ENCODE assay signal across 2 cellular contexts in genomic region chr12:6954316-6954710, GRCh38.
TF ChIP-seq lines count a peak whose summit lies in the region.

No MANE protein-coding gene starts in this region.

TF ChIP-seq in GM23338, 12 proteins besides CTCF, POLR2A, EP300 and RAD21:
- TF ChIP-seq, protein P1, sequence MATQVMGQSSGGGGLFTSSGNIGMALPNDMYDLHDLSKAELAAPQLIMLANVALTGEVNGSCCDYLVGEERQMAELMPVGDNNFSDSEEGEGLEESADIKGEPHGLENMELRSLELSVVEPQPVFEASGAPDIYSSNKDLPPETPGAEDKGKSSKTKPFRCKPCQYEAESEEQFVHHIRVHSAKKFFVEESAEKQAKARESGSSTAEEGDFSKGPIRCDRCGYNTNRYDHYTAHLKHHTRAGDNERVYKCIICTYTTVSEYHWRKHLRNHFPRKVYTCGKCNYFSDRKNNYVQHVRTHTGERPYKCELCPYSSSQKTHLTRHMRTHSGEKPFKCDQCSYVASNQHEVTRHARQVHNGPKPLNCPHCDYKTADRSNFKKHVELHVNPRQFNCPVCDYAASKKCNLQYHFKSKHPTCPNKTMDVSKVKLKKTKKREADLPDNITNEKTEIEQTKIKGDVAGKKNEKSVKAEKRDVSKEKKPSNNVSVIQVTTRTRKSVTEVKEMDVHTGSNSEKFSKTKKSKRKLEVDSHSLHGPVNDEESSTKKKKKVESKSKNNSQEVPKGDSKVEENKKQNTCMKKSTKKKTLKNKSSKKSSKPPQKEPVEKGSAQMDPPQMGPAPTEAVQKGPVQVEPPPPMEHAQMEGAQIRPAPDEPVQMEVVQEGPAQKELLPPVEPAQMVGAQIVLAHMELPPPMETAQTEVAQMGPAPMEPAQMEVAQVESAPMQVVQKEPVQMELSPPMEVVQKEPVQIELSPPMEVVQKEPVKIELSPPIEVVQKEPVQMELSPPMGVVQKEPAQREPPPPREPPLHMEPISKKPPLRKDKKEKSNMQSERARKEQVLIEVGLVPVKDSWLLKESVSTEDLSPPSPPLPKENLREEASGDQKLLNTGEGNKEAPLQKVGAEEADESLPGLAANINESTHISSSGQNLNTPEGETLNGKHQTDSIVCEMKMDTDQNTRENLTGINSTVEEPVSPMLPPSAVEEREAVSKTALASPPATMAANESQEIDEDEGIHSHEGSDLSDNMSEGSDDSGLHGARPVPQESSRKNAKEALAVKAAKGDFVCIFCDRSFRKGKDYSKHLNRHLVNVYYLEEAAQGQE (IDR thresholded peaks at IDR 0.05; ENCODE audit: unreplicated experiment) = no peak
- no peak for TF ChIP-seq JUNB (IDR thresholded peaks at IDR 0.05; ENCODE audit: unreplicated experiment)
- no peak for TF ChIP-seq POLR2AphosphoS5 (IDR thresholded peaks at IDR 0.05; ENCODE audit: low read depth)
- TF ChIP-seq EZH2 (IDR thresholded peaks at IDR 0.05; ENCODE audit: low read depth, unreplicated experiment) = no peak
- TF ChIP-seq ZNF331 (CRISPR knock-in tag; IDR thresholded peaks at IDR 0.05; ENCODE audit: low read depth) = no peak
- no peak for TF ChIP-seq ZNF114 (CRISPR knock-in tag; IDR thresholded peaks at IDR 0.05)
- TF ChIP-seq EZH2phosphoT487 (IDR thresholded peaks at IDR 0.05; ENCODE audit: unreplicated experiment) = no peak
- TF ChIP-seq CREB1 (CRISPR knock-in tag; IDR thresholded peaks at IDR 0.05; ENCODE audit: low read depth) = no peak
- TF ChIP-seq, protein P2, sequence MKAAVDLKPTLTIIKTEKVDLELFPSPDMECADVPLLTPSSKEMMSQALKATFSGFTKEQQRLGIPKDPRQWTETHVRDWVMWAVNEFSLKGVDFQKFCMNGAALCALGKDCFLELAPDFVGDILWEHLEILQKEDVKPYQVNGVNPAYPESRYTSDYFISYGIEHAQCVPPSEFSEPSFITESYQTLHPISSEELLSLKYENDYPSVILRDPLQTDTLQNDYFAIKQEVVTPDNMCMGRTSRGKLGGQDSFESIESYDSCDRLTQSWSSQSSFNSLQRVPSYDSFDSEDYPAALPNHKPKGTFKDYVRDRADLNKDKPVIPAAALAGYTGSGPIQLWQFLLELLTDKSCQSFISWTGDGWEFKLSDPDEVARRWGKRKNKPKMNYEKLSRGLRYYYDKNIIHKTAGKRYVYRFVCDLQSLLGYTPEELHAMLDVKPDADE (IDR thresholded peaks at IDR 0.05) = no peak
- TF ChIP-seq, protein P3, sequence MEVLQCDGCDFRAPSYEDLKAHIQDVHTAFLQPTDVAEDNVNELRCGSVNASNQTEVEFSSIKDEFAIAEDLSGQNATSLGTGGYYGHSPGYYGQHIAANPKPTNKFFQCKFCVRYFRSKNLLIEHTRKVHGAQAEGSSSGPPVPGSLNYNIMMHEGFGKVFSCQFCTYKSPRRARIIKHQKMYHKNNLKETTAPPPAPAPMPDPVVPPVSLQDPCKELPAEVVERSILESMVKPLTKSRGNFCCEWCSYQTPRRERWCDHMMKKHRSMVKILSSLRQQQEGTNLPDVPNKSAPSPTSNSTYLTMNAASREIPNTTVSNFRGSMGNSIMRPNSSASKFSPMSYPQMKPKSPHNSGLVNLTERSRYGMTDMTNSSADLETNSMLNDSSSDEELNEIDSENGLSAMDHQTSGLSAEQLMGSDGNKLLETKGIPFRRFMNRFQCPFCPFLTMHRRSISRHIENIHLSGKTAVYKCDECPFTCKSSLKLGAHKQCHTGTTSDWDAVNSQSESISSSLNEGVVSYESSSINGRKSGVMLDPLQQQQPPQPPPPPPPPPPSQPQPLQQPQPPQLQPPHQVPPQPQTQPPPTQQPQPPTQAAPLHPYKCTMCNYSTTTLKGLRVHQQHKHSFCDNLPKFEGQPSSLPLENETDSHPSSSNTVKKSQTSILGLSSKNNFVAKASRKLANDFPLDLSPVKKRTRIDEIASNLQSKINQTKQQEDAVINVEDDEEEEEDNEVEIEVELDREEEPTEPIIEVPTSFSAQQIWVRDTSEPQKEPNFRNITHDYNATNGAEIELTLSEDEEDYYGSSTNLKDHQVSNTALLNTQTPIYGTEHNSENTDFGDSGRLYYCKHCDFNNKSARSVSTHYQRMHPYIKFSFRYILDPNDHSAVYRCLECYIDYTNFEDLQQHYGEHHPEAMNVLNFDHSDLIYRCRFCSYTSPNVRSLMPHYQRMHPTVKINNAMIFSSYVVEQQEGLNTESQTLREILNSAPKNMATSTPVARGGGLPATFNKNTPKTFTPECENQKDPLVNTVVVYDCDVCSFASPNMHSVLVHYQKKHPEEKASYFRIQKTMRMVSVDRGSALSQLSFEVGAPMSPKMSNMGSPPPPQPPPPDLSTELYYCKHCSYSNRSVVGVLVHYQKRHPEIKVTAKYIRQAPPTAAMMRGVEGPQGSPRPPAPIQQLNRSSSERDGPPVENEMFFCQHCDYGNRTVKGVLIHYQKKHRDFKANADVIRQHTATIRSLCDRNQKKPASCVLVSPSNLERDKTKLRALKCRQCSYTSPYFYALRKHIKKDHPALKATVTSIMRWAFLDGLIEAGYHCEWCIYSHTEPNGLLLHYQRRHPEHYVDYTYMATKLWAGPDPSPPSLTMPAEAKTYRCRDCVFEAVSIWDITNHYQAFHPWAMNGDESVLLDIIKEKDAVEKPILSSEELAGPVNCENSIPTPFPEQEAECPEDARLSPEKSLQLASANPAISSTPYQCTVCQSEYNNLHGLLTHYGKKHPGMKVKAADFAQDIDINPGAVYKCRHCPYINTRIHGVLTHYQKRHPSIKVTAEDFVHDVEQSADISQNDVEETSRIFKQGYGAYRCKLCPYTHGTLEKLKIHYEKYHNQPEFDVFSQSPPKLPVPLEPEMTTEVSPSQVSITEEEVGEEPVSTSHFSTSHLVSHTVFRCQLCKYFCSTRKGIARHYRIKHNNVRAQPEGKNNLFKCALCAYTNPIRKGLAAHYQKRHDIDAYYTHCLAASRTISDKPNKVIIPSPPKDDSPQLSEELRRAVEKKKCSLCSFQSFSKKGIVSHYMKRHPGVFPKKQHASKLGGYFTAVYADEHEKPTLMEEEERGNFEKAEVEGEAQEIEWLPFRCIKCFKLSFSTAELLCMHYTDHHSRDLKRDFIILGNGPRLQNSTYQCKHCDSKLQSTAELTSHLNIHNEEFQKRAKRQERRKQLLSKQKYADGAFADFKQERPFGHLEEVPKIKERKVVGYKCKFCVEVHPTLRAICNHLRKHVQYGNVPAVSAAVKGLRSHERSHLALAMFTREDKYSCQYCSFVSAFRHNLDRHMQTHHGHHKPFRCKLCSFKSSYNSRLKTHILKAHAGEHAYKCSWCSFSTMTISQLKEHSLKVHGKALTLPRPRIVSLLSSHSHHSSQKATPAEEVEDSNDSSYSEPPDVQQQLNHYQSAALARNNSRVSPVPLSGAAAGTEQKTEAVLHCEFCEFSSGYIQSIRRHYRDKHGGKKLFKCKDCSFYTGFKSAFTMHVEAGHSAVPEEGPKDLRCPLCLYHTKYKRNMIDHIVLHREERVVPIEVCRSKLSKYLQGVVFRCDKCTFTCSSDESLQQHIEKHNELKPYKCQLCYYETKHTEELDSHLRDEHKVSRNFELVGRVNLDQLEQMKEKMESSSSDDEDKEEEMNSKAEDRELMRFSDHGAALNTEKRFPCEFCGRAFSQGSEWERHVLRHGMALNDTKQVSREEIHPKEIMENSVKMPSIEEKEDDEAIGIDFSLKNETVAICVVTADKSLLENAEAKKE (CRISPR knock-in tag; IDR thresholded peaks at IDR 0.05) = no peak
- TF ChIP-seq NANOG (IDR thresholded peaks at IDR 0.05; ENCODE audit: borderline replicate concordance) = no peak
- TF ChIP-seq STAT1 (IDR thresholded peaks at IDR 0.05; ENCODE audit: unreplicated experiment) = no peak

TF ChIP-seq in endothelial cell of umbilical vein, 7 proteins besides CTCF, POLR2A, EP300 and RAD21:
- TF ChIP-seq MYC (IDR thresholded peaks at IDR 0.05; ENCODE audit: low read depth, low read length) (no peak), EZH2 (IDR thresholded peaks at IDR 0.05; ENCODE audit: borderline replicate concordance, low read depth, low read length, severe bottlenecking) (no peak)
